ENCODE assay signal across 25 cellular contexts in genomic region chr20:34426026-34426425, GRCh38.
A peak's percentile ranks its signal among the peaks of the same experiment; 100 is the strongest.
DNase-seq lines count a peak whose midpoint lies in the region; ATAC-seq and TF ChIP-seq lines count a peak whose summit lies in the region.
"Had no signal": no experiment of that assay in that cellular context is flagged by ENCODE, and none has a peak within 500 bp of the region (broad histone marks: within the 10 kb centered on the region; RNA-seq: fewer than 3 reads in every experiment).

No MANE protein-coding gene starts in this region.

- no peak for TF ChIP-seq POLR2A in stomach (IDR thresholded peaks at IDR 0.05)

- no peak for TF ChIP-seq EP300 in stomach (IDR thresholded peaks at IDR 0.05)

- no peaks in the 10 kb centered on the region for H3K27me3 Mint-ChIP-seq in activated T-helper 1 cell treated with anti-CD3 and anti-CD28 coated beads, Interleukin-12 subunit alpha, Interleukin-12 subunit beta, Interleukin-2, Interleukin-4 antibody, amounts not matched to agents 30 ng/mL and 10 ng/mL and 1 ng/mL, durations not matched to agents 14 hours and 24 hours and 36 hours (ENCODE audit: insufficient read depth)
- H3K27me3 Mint-ChIP-seq: naive thymus-derived CD8-positive, alpha-beta T cell had no signal

- H3K4me3 ChIP-seq in cardiac muscle cell (no peak overlapping the region), fibroblast of mammary gland (ENCODE audit: control insufficient read depth, low read depth, low read length) (no peak overlapping the region), stomach (no peak overlapping the region)
- H3K4me3 ChIP-seq: colonic mucosa, heart left ventricle, K562, SJSA1 had no signal

- ATAC-seq in stimulated activated effector memory CD8-positive, alpha-beta T cell treated with anti-CD3 and anti-CD28 coated beads, Interleukin-12 subunit alpha, Interleukin-12 subunit beta, amount 100 ng/mL, for 72 hours, result peak; percentile 42
- ATAC-seq in GM21723 (IDR thresholded peaks at IDR 0.05; ENCODE audit: unreplicated experiment) (no peak), GM21390 (IDR thresholded peaks at IDR 0.05; ENCODE audit: unreplicated experiment) (no peak)
- ATAC-seq: HCT116; heart left ventricle; K562; left lobe of liver; naive thymus-derived CD8-positive, alpha-beta T cell; Panc1 had no signal

- no peaks in the 10 kb centered on the region for H3K9me3 Mint-ChIP-seq in activated T-helper 1 cell treated with anti-CD3 and anti-CD28 coated beads, Interleukin-12 subunit alpha, Interleukin-12 subunit beta, Interleukin-2, Interleukin-4 antibody, amounts not matched to agents 30 ng/mL and 10 ng/mL and 1 ng/mL, durations not matched to agents 14 hours and 24 hours and 36 hours
- H3K9me3 Mint-ChIP-seq in stimulated activated effector memory CD8-positive, alpha-beta T cell treated with anti-CD3 and anti-CD28 coated beads, Interleukin-12 subunit alpha, Interleukin-12 subunit beta, amount 100 ng/mL, for 72 hours, result no peaks in the 10 kb centered on the region
- H3K9me3 Mint-ChIP-seq: activated naive CD4-positive, alpha-beta T cell treated with anti-CD3 and anti-CD28 coated beads for 36 hours; mesothelial cell of epicardium; naive thymus-derived CD8-positive, alpha-beta T cell had no signal

- peaks cover 28% of the 10 kb centered on the region for H3K36me3 Mint-ChIP-seq in activated T-helper 1 cell treated with anti-CD3 and anti-CD28 coated beads, Interleukin-12 subunit alpha, Interleukin-12 subunit beta, Interleukin-2, Interleukin-4 antibody, amounts not matched to agents 30 ng/mL and 10 ng/mL and 1 ng/mL, durations not matched to agents 14 hours and 24 hours and 36 hours (ENCODE audit: low read depth)
- H3K36me3 Mint-ChIP-seq in stimulated activated effector memory CD8-positive, alpha-beta T cell treated with anti-CD3 and anti-CD28 coated beads, Interleukin-12 subunit alpha, Interleukin-12 subunit beta, amount 100 ng/mL, for 72 hours, result peaks cover 96% of the 10 kb centered on the region

- peaks cover 7% of the 10 kb centered on the region for H3K4me1 ChIP-seq in cardiac muscle cell (ENCODE audit: low read depth)
- H3K4me1 ChIP-seq in stomach, result no peaks in the 10 kb centered on the region
- H3K4me1 ChIP-seq: colonic mucosa, SJSA1 had no signal

- DNase-seq in cardiac muscle cell (ENCODE audit: low read depth in 1 of 2, low spot score in 1 of 2) (peak in 1 of 2 donors; percentile 25), cardiac septum (ENCODE audit: low spot score) (no peak), fibroblast of mammary gland (ENCODE audit: low read depth) (peak; percentile 11), stomach (no peak)
- DNase-seq in activated T-helper 1 cell treated with anti-CD3 and anti-CD28 coated beads, Interleukin-12 subunit alpha, Interleukin-12 subunit beta, Interleukin-2, Interleukin-4 antibody, amounts not matched to agents 30 ng/mL and 10 ng/mL and 1 ng/mL, durations not matched to agents 14 hours and 24 hours and 36 hours (ENCODE audit: low spot score), result no peak
- DNase-seq in stimulated activated effector memory CD8-positive, alpha-beta T cell treated with anti-CD3 and anti-CD28 coated beads, Interleukin-12 subunit alpha, Interleukin-12 subunit beta, amount 100 ng/mL, for 72 hours (ENCODE audit: low spot score in 2 of 2), result no peak
- DNase-seq: activated CD4-positive, alpha-beta T cell treated with anti-CD3 and anti-CD28 coated beads, Interleukin-2, amount 50 U/mL, for 1 hour; activated naive CD4-positive, alpha-beta T cell treated with anti-CD3 and anti-CD28 coated beads for 36 hours; C1 segment of cervical spinal cord; colonic mucosa; EL; heart left ventricle; MM.1S; naive thymus-derived CD8-positive, alpha-beta T cell; NCI-H2171; NCI-H524; NK-92 treated with Interleukin-12 subunit alpha and Interleukin-12 subunit beta, amount 100 ng/mL, for 24 hours had no signal

- H3K27ac Mint-ChIP-seq in activated T-helper 1 cell treated with anti-CD3 and anti-CD28 coated beads, Interleukin-12 subunit alpha, Interleukin-12 subunit beta, Interleukin-2, Interleukin-4 antibody, amounts not matched to agents 30 ng/mL and 10 ng/mL and 1 ng/mL, durations not matched to agents 14 hours and 24 hours and 36 hours, result peak overlapping the region; percentile 18
- peak overlapping the region; percentile 39 for H3K27ac Mint-ChIP-seq in stimulated activated effector memory CD8-positive, alpha-beta T cell treated with anti-CD3 and anti-CD28 coated beads, Interleukin-12 subunit alpha, Interleukin-12 subunit beta, amount 100 ng/mL, for 72 hours
- H3K27ac Mint-ChIP-seq: activated naive CD4-positive, alpha-beta T cell treated with anti-CD3 and anti-CD28 coated beads for 36 hours had no signal

- H3K27me3 ChIP-seq in cardiac muscle cell, result no peaks in the 10 kb centered on the region
- no peaks in the 10 kb centered on the region for H3K27me3 ChIP-seq in stomach
- H3K27me3 ChIP-seq: colonic mucosa, heart left ventricle, SJSA1 had no signal

- H3K27ac ChIP-seq in cardiac muscle cell (peak overlapping the region; percentile 82), stomach (no peak overlapping the region)
- H3K27ac ChIP-seq: colonic mucosa, SJSA1 had no signal

- TF ChIP-seq CTCF in cardiac muscle cell (IDR thresholded peaks at IDR 0.05; ENCODE audit: low read depth, low read length) (no peak), fibroblast of mammary gland (conservative IDR thresholded peaks at IDR 0.05; ENCODE audit: control insufficient read depth, insufficient read depth, low read depth, low read length) (no peak), stomach (IDR thresholded peaks at IDR 0.05) (no peak)

- intact Hi-C loops in cardiac septum (cut with DNase I), result no loop called here
- intact Hi-C loops in activated T-helper 1 cell treated with anti-CD3 and anti-CD28 coated beads, Interleukin-12 subunit alpha, Interleukin-12 subunit beta, Interleukin-2, Interleukin-4 antibody, amounts not matched to agents 30 ng/mL and 10 ng/mL and 1 ng/mL, durations not matched to agents 14 hours and 24 hours and 36 hours (cut with micrococcal nuclease), result no loop called here
- intact Hi-C loops in stomach (cut with DNase I; ENCODE audit: low total_unique reads), result no loop called here

- no peak overlapping the region for H3K4me3 Mint-ChIP-seq in activated T-helper 1 cell treated with anti-CD3 and anti-CD28 coated beads, Interleukin-12 subunit alpha, Interleukin-12 subunit beta, Interleukin-2, Interleukin-4 antibody, amounts not matched to agents 30 ng/mL and 10 ng/mL and 1 ng/mL, durations not matched to agents 14 hours and 24 hours and 36 hours
- H3K4me3 Mint-ChIP-seq in stimulated activated effector memory CD8-positive, alpha-beta T cell treated with anti-CD3 and anti-CD28 coated beads, Interleukin-12 subunit alpha, Interleukin-12 subunit beta, amount 100 ng/mL, for 72 hours, result no peak overlapping the region
- H3K4me3 Mint-ChIP-seq: activated naive CD4-positive, alpha-beta T cell treated with anti-CD3 and anti-CD28 coated beads for 36 hours; mesothelial cell of epicardium; naive thymus-derived CD8-positive, alpha-beta T cell had no signal

- 74 to 86% (median 78%) methylated on average over 2 of the region's 2 CpGs for WGBS in stomach, 5 donors

- H3K36me3 ChIP-seq in cardiac muscle cell (peaks cover 43% of the 10 kb centered on the region), stomach (peaks cover 2 to 90% (median 82%) of the 10 kb centered on the region in 4 donors)

- peaks cover 9% of the 10 kb centered on the region for H3K4me1 Mint-ChIP-seq in activated T-helper 1 cell treated with anti-CD3 and anti-CD28 coated beads, Interleukin-12 subunit alpha, Interleukin-12 subunit beta, Interleukin-2, Interleukin-4 antibody, amounts not matched to agents 30 ng/mL and 10 ng/mL and 1 ng/mL, durations not matched to agents 14 hours and 24 hours and 36 hours (ENCODE audit: low read depth)
- peaks cover 18% of the 10 kb centered on the region for H3K4me1 Mint-ChIP-seq in stimulated activated effector memory CD8-positive, alpha-beta T cell treated with anti-CD3 and anti-CD28 coated beads, Interleukin-12 subunit alpha, Interleukin-12 subunit beta, amount 100 ng/mL, for 72 hours

- H3K9me3 ChIP-seq in cardiac muscle cell (ENCODE audit: low read depth), result no peaks in the 10 kb centered on the region
- no peaks in the 10 kb centered on the region for H3K9me3 ChIP-seq in stomach
- H3K9me3 ChIP-seq: colonic mucosa, heart left ventricle, SJSA1 had no signal
